ENCODE assay signal across 1 cellular context in the genomic region with DNA sequence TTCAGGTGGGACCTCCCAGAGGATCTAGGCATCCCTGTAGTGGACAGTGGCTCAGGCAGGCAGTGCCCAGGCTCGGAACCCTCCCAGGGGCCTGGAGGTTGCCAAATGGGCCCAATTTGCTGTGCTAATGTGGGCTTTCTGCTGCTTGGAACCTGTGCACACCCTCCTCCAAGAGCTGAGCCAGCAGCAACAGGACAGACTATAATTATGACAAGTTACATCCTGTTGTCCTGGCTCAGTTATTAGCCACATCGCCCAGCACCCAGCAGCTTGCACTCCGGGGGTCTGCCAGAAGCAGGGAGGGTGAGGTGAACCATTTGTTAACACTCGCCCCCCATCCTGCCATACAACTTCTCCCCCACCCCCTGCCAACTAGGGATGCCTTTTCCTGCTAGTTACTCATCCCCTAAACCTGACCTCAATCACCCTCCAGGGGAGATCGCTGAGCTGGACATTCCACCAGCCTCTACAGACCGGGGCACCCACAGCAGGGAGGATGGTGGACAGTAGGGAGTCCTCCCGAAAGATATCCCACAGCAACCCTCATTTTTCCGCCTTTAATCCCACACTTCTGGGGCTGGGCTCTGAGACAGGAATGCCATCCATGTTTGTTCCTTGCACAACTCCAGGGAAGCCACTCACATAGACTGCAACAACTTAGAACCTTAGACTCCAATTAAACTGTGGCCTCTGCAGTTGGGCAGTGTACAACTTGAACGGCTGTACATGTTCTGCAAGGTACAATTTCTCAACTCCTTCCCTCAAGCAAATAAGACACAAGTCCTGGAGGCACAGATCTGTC.
TF ChIP-seq lines count a peak whose summit lies in the region.

No MANE protein-coding gene starts in this region.

TF ChIP-seq in H1, 55 proteins besides CTCF, POLR2A, EP300 and RAD21:
- TF ChIP-seq JUN (IDR thresholded peaks at IDR 0.05; ENCODE audit: low read depth, low read length): no peak
- TF ChIP-seq EGR1 (IDR thresholded peaks at IDR 0.05; ENCODE audit: borderline replicate concordance, low read depth, low read length): no peak
- TF ChIP-seq MAFK (IDR thresholded peaks at IDR 0.05; ENCODE audit: low read depth, low read length): no peak
- no peak for TF ChIP-seq SP1 (IDR thresholded peaks at IDR 0.05; ENCODE audit: low read depth, low read length)
- TF ChIP-seq POU5F1 (IDR thresholded peaks at IDR 0.05; ENCODE audit: low read depth, low read length): no peak
- TF ChIP-seq, protein P1, sequence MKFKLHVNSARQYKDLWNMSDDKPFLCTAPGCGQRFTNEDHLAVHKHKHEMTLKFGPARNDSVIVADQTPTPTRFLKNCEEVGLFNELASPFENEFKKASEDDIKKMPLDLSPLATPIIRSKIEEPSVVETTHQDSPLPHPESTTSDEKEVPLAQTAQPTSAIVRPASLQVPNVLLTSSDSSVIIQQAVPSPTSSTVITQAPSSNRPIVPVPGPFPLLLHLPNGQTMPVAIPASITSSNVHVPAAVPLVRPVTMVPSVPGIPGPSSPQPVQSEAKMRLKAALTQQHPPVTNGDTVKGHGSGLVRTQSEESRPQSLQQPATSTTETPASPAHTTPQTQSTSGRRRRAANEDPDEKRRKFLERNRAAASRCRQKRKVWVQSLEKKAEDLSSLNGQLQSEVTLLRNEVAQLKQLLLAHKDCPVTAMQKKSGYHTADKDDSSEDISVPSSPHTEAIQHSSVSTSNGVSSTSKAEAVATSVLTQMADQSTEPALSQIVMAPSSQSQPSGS (IDR thresholded peaks at IDR 0.05; ENCODE audit: low read length): no peak
- no peak for TF ChIP-seq NANOG (IDR thresholded peaks at IDR 0.05; ENCODE audit: insufficient read depth, low read depth, low read length, poor library complexity, severe bottlenecking)
- TF ChIP-seq BCL11A (IDR thresholded peaks at IDR 0.05; ENCODE audit: low read depth in 2 of 2, low read length in 2 of 2): no peak
- TF ChIP-seq, protein P2, sequence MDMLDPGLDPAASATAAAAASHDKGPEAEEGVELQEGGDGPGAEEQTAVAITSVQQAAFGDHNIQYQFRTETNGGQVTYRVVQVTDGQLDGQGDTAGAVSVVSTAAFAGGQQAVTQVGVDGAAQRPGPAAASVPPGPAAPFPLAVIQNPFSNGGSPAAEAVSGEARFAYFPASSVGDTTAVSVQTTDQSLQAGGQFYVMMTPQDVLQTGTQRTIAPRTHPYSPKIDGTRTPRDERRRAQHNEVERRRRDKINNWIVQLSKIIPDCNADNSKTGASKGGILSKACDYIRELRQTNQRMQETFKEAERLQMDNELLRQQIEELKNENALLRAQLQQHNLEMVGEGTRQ (IDR thresholded peaks at IDR 0.05; ENCODE audit: low read length): no peak
- TF ChIP-seq GTF2F1 (IDR thresholded peaks at IDR 0.05; ENCODE audit: borderline replicate concordance, low read depth, low read length): no peak
- TF ChIP-seq RXRA (IDR thresholded peaks at IDR 0.05; ENCODE audit: insufficient read depth, low read depth, low read length): no peak
